11 cellular contexts compared by ENCODE assay signal in genomic region chr4:53592128-53592527, GRCh38. TPM values are rescaled to one million over a fixed set of nuclear protein-coding genes. Genes with fewer than 3 reads are reported as not detected.
DNase-seq lines count a peak whose midpoint lies in the region; ATAC-seq and TF ChIP-seq lines count a peak whose summit lies in the region.
"Had no signal": no experiment of that assay in that cellular context is flagged by ENCODE, and none has a peak within 500 bp of the region (broad histone marks: within the 10 kb centered on the region; RNA-seq: fewer than 3 reads in every experiment).

No MANE protein-coding gene starts in this region.

- H3K4me1 ChIP-seq in endodermal cell (ENCODE audit: control insufficient read depth, insufficient read depth, low read length) (peaks cover 10% of the 10 kb centered on the region), MM.1S (ENCODE audit: low read length) (no peaks in the 10 kb centered on the region)
- no peaks in the 10 kb centered on the region for H3K4me1 ChIP-seq in CD8-positive, alpha-beta memory T cell (ENCODE audit: insufficient read depth, low read length)

- POLR2A ChIA-PET in CD8-positive, alpha-beta memory T cell (lab: Charles Lee) = no interaction called here

- no peak overlapping the region for H3K4me2 ChIP-seq in MM.1S (ENCODE audit: low read depth, low read length)

- H3K9me3 Mint-ChIP-seq in endodermal cell (no peaks in the 10 kb centered on the region), mesothelial cell of epicardium (no peaks in the 10 kb centered on the region)
- peaks cover 0 to 2% (median 0%) of the 10 kb centered on the region in 5 donors for H3K9me3 Mint-ChIP-seq in CD8-positive, alpha-beta memory T cell
- H3K9me3 Mint-ChIP-seq: activated T-cell treated with anti-CD3 and anti-CD28 coated beads, Interleukin-2, amount 50 U/mL, for 4 hours had no signal

- H3K27ac Mint-ChIP-seq in endodermal cell (peak overlapping the region; percentile 94), mesothelial cell of epicardium (peak overlapping the region; percentile 98)
- peak overlapping the region in 1 of 8 donors; percentile 15 for H3K27ac Mint-ChIP-seq in CD8-positive, alpha-beta memory T cell
- H3K27ac Mint-ChIP-seq: immature natural killer cell had no signal

- TF ChIP-seq CTCF in 22Rv1 (IDR thresholded peaks at IDR 0.05) = no peak
- no peak for TF ChIP-seq CTCF in endodermal cell (conservative IDR thresholded peaks at IDR 0.05)
- no peak for TF ChIP-seq CTCF in mesothelial cell of epicardium (IDR thresholded peaks at IDR 0.05; ENCODE audit: unreplicated experiment)
- TF ChIP-seq CTCF in MM.1S (IDR thresholded peaks at IDR 0.05; ENCODE audit: low read length) = no peak

- no peaks in the 10 kb centered on the region for H3K36me3 ChIP-seq in endodermal cell (ENCODE audit: control insufficient read depth, insufficient read depth, low read length)
- H3K36me3 ChIP-seq in MM.1S (replicated peaks; ENCODE audit: insufficient read depth, low read length) = no peaks in the 10 kb centered on the region
- no peaks in the 10 kb centered on the region for H3K36me3 ChIP-seq in CD8-positive, alpha-beta memory T cell (ENCODE audit: insufficient read depth, low read length)

- H3K9me3 ChIP-seq in endodermal cell (ENCODE audit: control insufficient read depth, low read length) = no peaks in the 10 kb centered on the region
- H3K9me3 ChIP-seq in MM.1S (replicated peaks; ENCODE audit: insufficient read depth, low read length) = no peaks in the 10 kb centered on the region
- no peaks in the 10 kb centered on the region for H3K9me3 ChIP-seq in CD8-positive, alpha-beta memory T cell (ENCODE audit: low read length)

- H3K27me3 ChIP-seq in endodermal cell (ENCODE audit: control insufficient read depth, insufficient read depth, low read length, poor library complexity, severe bottlenecking) = no peaks in the 10 kb centered on the region
- no peaks in the 10 kb centered on the region for H3K27me3 ChIP-seq in MM.1S (replicated peaks; ENCODE audit: insufficient read depth, low read length)
- no peaks in the 10 kb centered on the region for H3K27me3 ChIP-seq in CD8-positive, alpha-beta memory T cell (ENCODE audit: insufficient read depth, low read length, poor library complexity, severe bottlenecking)

- H3F3A ChIP-seq in MM.1S (ENCODE audit: insufficient read depth, low read length) = no peaks in the 10 kb centered on the region

- no peak overlapping the region for H2AFZ ChIP-seq in MM.1S (ENCODE audit: low read length)

- H3K27ac ChIP-seq in 22Rv1 (peak overlapping the region; percentile 78), endodermal cell (ENCODE audit: low read depth, low read length) (no peak overlapping the region), MM.1S (ENCODE audit: low read length) (no peak overlapping the region)
- H3K27ac ChIP-seq in CD8-positive, alpha-beta memory T cell (ENCODE audit: low read depth, low read length) = no peak overlapping the region

- CTCF ChIA-PET in CD8-positive, alpha-beta memory T cell (lab: Charles Lee) = no interaction called here

- peak; percentile 80 for DNase-seq in NCI-H69 (lab: John Stamatoyannopoulos, UW)
- peak; percentile 69 for DNase-seq in endodermal cell
- no peak for DNase-seq in mesothelial cell of epicardium (ENCODE audit: low spot score in 2 of 2, unreplicated experiment in 2 of 2)
- DNase-seq in MM.1S = no peak
- no peak for DNase-seq in CD8-positive, alpha-beta memory T cell
- DNase-seq: activated T-cell treated with anti-CD3 and anti-CD28 coated beads, Interleukin-2, amount 50 U/mL, for 4 hours; immature natural killer cell; NCI-H446 treated with DMSO at 0.1 percent for 48 hours had no signal

- H3K4me3 ChIP-seq in endodermal cell (ENCODE audit: low read length) = peak overlapping the region; percentile 74
- no peak overlapping the region for H3K4me3 ChIP-seq in MM.1S (ENCODE audit: low read length)
- no peak overlapping the region for H3K4me3 ChIP-seq in CD8-positive, alpha-beta memory T cell (ENCODE audit: low read length)

- no peak overlapping the region for H3K9ac ChIP-seq in endodermal cell (ENCODE audit: extremely low read depth, low read length, poor library complexity, severe bottlenecking)
- H3K9ac ChIP-seq in MM.1S (ENCODE audit: low read length) = no peak overlapping the region

- H3K9me2 ChIP-seq in MM.1S (replicated peaks; ENCODE audit: insufficient read depth, low read length) = no peaks in the 10 kb centered on the region

- no peaks in the 10 kb centered on the region for H3K36me3 Mint-ChIP-seq in endodermal cell (ENCODE audit: low read depth)
- no peaks in the 10 kb centered on the region for H3K36me3 Mint-ChIP-seq in mesothelial cell of epicardium
- no peaks in the 10 kb centered on the region for H3K36me3 Mint-ChIP-seq in CD8-positive, alpha-beta memory T cell

- H3K4me3 Mint-ChIP-seq in endodermal cell (peak overlapping the region; percentile 61), mesothelial cell of epicardium (peak overlapping the region; percentile 73)
- H3K4me3 Mint-ChIP-seq in CD8-positive, alpha-beta memory T cell = peak overlapping the region in 1 of 7 donors; percentile 71
- H3K4me3 Mint-ChIP-seq: activated T-cell treated with anti-CD3 and anti-CD28 coated beads, Interleukin-2, amount 50 U/mL, for 4 hours had no signal

- ATAC-seq in HG03159 (IDR thresholded peaks at IDR 0.05; ENCODE audit: unreplicated experiment) (no peak), GM19324 (IDR thresholded peaks at IDR 0.05; ENCODE audit: low FRiP score, unreplicated experiment) (no peak)
- ATAC-seq: activated T-cell treated with anti-CD3 and anti-CD28 coated beads, Interleukin-2, amount 50 U/mL, for 4 hours had no signal

- peaks cover 35% of the 10 kb centered on the region for H3K4me1 Mint-ChIP-seq in endodermal cell
- peaks cover 52% of the 10 kb centered on the region for H3K4me1 Mint-ChIP-seq in mesothelial cell of epicardium
- peaks cover 5 to 12% (median 12%) of the 10 kb centered on the region in 3 donors for H3K4me1 Mint-ChIP-seq in CD8-positive, alpha-beta memory T cell

- H4K20me1 ChIP-seq in MM.1S (ENCODE audit: insufficient read depth, low read length) = no peaks in the 10 kb centered on the region

- 76 to 78% methylated on average over 8 of the region's 8 CpGs for WGBS in endodermal cell (ENCODE audit: insufficient coverage in 1 of 2, insufficient read length in 1 of 2), 2 experiments

- no peaks in the 10 kb centered on the region for H3K79me2 ChIP-seq in MM.1S (ENCODE audit: low read length)

- no peaks in the 10 kb centered on the region for H3K27me3 Mint-ChIP-seq in endodermal cell (ENCODE audit: insufficient read depth)
- no peaks in the 10 kb centered on the region for H3K27me3 Mint-ChIP-seq in mesothelial cell of epicardium (ENCODE audit: low read depth)
- H3K27me3 Mint-ChIP-seq in CD8-positive, alpha-beta memory T cell = peaks cover 17 to 57% of the 10 kb centered on the region in 2 donors

RNA-seq across cellular contexts. Expression of gene LNX1, which starts 0.8 kb away (rescaled TPM):
- total RNA-seq in endodermal cell = 1 to 10 TPM; 4.4 to 5.4 TPM
- 1.4 TPM for polyA plus RNA-seq in endodermal cell (2013, experiment 1 of 2)
- polyA plus RNA-seq in endodermal cell (2013, experiment 2 of 2) = 0.99 TPM
- total RNA-seq in mesothelial cell of epicardium = 12.7 to 14.0 TPM (median 13.0 TPM) in 3 replicates
- not detected for total RNA-seq in CD8-positive, alpha-beta memory T cell
- polyA plus RNA-seq in CD8-positive, alpha-beta memory T cell = 0.30 TPM

Comparison
In these comparisons a context has a peak if more than half of its experiments do, and no peak if none do; other contexts are left out.
1. DNase-seq: peak in NCI-H69 (single experiment) and endodermal cell (single experiment); none in mesothelial cell of epicardium (0 of 2), MM.1S (single experiment) and CD8-positive, alpha-beta memory T cell (0 of 5).
2. RNA of gene LNX1, which starts 0.8 kb away (total RNA-seq): 12.7 to 14.0 TPM in mesothelial cell of epicardium and 4.4 to 5.4 TPM in endodermal cell; not detected in CD8-positive, alpha-beta memory T cell; every median in the first group is over 4 times any median in the second.